ENCODE assay signal across 1 cellular context in the genomic region with DNA sequence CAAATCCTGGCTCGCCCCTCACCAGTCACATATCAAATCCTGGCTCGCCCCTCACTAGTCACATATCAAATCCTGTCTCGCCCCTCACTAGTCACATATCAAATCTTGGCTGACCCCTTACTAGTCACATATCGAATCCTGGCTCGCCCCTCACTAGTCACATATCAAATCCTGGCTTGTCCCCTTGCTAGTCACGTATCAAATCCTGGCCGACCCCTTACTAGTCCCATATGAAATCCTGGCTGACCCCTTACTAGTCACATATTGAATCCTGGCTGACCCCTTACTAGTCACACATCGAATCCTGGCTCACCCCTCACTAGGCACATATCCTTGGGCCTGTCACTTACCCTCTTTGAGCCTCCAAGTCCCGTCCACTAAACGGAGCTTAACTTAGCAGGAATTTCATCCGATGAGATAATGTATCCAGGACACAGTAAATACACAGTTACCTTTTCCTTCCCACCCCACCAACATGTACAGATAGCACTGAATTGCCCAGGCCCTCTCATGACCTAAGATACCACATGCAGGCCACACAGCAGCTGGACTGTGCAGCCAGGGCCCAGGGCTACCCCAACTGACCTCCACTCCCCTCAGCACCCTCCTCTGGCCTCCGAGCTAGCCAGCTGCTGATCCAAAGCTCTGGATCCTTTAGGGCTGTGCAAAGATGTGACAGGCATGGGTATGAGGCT.
TF ChIP-seq lines count a peak whose summit lies in the region.

No MANE protein-coding gene starts in this region.

TF ChIP-seq in HEK293, 187 proteins besides CTCF, POLR2A, EP300 and RAD21:
- TF ChIP-seq, protein P1, sequence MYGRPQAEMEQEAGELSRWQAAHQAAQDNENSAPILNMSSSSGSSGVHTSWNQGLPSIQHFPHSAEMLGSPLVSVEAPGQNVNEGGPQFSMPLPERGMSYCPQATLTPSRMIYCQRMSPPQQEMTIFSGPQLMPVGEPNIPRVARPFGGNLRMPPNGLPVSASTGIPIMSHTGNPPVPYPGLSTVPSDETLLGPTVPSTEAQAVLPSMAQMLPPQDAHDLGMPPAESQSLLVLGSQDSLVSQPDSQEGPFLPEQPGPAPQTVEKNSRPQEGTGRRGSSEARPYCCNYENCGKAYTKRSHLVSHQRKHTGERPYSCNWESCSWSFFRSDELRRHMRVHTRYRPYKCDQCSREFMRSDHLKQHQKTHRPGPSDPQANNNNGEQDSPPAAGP (tag by site-specific recombination; IDR thresholded peaks at IDR 0.05): no peak
- TF ChIP-seq, protein P2, sequence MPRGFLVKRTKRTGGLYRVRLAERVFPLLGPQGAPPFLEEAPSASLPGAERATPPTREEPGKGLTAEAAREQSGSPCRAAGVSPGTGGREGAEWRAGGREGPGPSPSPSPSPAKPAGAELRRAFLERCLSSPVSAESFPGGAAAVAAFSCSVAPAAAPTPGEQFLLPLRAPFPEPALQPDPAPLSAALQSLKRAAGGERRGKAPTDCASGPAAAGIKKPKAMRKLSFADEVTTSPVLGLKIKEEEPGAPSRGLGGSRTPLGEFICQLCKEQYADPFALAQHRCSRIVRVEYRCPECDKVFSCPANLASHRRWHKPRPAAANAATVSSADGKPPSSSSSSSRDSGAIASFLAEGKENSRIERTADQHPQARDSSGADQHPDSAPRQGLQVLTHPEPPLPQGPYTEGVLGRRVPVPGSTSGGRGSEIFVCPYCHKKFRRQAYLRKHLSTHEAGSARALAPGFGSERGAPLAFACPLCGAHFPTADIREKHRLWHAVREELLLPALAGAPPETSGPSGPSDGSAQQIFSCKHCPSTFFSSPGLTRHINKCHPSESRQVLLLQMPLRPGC (tag by site-specific recombination; IDR thresholded peaks at IDR 0.05): no peak
- TF ChIP-seq SETDB1 (IDR thresholded peaks at IDR 0.05; ENCODE audit: insufficient read length, low read length): peak; percentile 6
